Comparison of ENCODE assay signal across 29 cellular contexts in genomic region chr2:126942427-126943203, GRCh38.
"Had no signal": no experiment of that assay in that cellular context is flagged by ENCODE, and none has a peak within 500 bp of the region (broad histone marks: within the 10 kb centered on the region; RNA-seq: fewer than 3 reads in every experiment).

No MANE protein-coding gene starts in this region.

- H3K27me3 ChIP-seq: hepatocyte, sigmoid colon, uterus had no signal

- H3K9ac ChIP-seq: parathyroid adenoma had no signal

- H3K4me3 ChIP-seq: esophagus squamous epithelium, hepatocyte, psoas muscle, sigmoid colon, thoracic aorta, uterus had no signal

- ATAC-seq: activated CD8-positive, alpha-beta T cell treated with anti-CD3 and anti-CD28 coated beads for 36 hours; activated naive CD4-positive, alpha-beta T cell treated with anti-CD3 and anti-CD28 coated beads, Interleukin-2, amount 50 U/mL, for 72 hours; left colon; naive thymus-derived CD4-positive, alpha-beta T cell; psoas muscle; stimulated activated effector memory CD8-positive, alpha-beta T cell treated with anti-CD3 and anti-CD28 coated beads, Interleukin-12 subunit alpha, Interleukin-12 subunit beta, amount 100 ng/mL, for 72 hours had no signal

- H3K36me3 ChIP-seq: esophagus squamous epithelium, sigmoid colon, thoracic aorta, uterus, WERI-Rb-1 had no signal

- H3K27ac ChIP-seq: epithelial cell of prostate, esophagus squamous epithelium, hepatocyte, parathyroid adenoma, psoas muscle, sigmoid colon, thoracic aorta, uterus, WERI-Rb-1 had no signal

- DNase-seq: activated CD4-positive, alpha-beta T cell treated with anti-CD3 and anti-CD28 coated beads, Interleukin-2, amount 50 U/mL, for 1 hour; activated CD4-positive, CD25-positive, alpha-beta regulatory T cell treated with anti-CD3 and anti-CD28 coated beads, Interleukin-2, amount 50 U/mL, for 72 hours; activated CD8-positive, alpha-beta T cell treated with anti-CD3 and anti-CD28 coated beads for 36 hours; activated naive CD4-positive, alpha-beta T cell; activated T-cell treated with anti-CD3 and anti-CD28 coated beads, Interleukin-2, amount 50 U/mL, for 48 hours; anterior cingulate cortex; dermis blood vessel endothelial cell; effector CD4-positive, alpha-beta T cell; esophagus squamous epithelium; foreskin melanocyte; kidney; left colon; mammary epithelial cell; naive thymus-derived CD4-positive, alpha-beta T cell; occipital lobe; psoas muscle; sigmoid colon; small intestine; stimulated activated CD4-positive, alpha-beta T cell treated with anti-CD3 and anti-CD28 coated beads, Interleukin-4, amount 100 ng/mL, for 24 hours; SW 1271; T1000; uterus; WERI-Rb-1 had no signal

- H3K4me1 ChIP-seq: esophagus squamous epithelium, parathyroid adenoma, psoas muscle, sigmoid colon, uterus had no signal

- H3K9me3 ChIP-seq: esophagus squamous epithelium, psoas muscle, thoracic aorta, uterus had no signal
